Comparison of ENCODE assay signal across 2 cellular contexts in genomic region chr2:226733189-226733858, GRCh38.
TF ChIP-seq lines count a peak whose summit lies in the region.

No MANE protein-coding gene starts in this region.

TF ChIP-seq in HCT116, 20 proteins besides CTCF, POLR2A, EP300 and RAD21 (continued from another document):
- TF ChIP-seq YY1 (IDR thresholded peaks at IDR 0.05; ENCODE audit: extremely low read depth, insufficient replicate concordance, low read depth, low read length) = no peak
TF ChIP-seq in HCT116: peak in this region for 0.

TF ChIP-seq in liver, 16 proteins besides CTCF, POLR2A, EP300 and RAD21 (continued from another document):
- peak; percentile 71 for TF ChIP-seq ZBTB33 (IDR thresholded peaks at IDR 0.05)
